ENCODE assay signal across 8 cellular contexts in the genomic region with DNA sequence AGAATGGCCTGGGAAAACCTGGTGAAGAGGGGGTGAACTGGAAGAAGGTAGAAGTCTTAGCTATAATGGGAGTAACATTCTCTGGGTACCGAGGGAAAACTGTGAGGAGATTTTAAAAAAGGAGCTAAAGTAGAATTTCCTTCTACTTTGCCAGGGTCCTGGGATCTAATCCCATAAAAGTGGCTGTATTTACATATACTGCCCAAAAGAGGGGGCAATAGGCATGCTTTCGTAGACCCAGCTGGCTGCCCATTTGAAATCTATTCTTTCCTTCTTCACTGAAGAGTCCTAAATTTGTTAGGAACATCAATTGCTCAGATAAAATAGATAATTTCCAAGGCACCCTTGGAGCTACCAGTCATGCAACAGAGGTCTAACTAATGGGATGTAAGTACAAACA.
DNase-seq lines count a peak whose midpoint lies in the region; ATAC-seq and TF ChIP-seq lines count a peak whose summit lies in the region.

No MANE protein-coding gene starts in this region.

- TF ChIP-seq CTCF in MCF 10A (IDR thresholded peaks at IDR 0.05; ENCODE audit: unreplicated experiment) (peak; percentile 50), breast epithelium (IDR thresholded peaks at IDR 0.05) (peak in 1 of 3 donors; percentile 13), epithelial cell of proximal tubule (conservative IDR thresholded peaks at IDR 0.05; ENCODE audit: low read depth, low read length) (peak; percentile 55)

- no peak overlapping the region for H3K27ac Mint-ChIP-seq in MCF 10A (ENCODE audit: low read depth, unreplicated experiment)
- H3K27ac Mint-ChIP-seq in stimulated activated naive B cell treated with anti-CD40 and anti-IgM and Interleukin-4, amounts not matched to agents 10 μg/mL and 1 μg/mL and 100 μg/mL, for 72 hours, result peak overlapping the region; percentile 2

- H3K4me1 ChIP-seq in breast epithelium, result no peaks in the 10 kb centered on the region

- CTCF ChIA-PET in MCF 10A (lab: Yijun Ruan, JAX), result interaction anchor here (0.7 to 1.4 kb wide), 6 partner anchors 12 to 1075 kb away, joined by 3 to 6 read pairs (median 4); no protein-coding TSS in a partner anchor

- intact Hi-C loops in MCF 10A (cut with micrococcal nuclease), result loop anchor here (1.0 to 10.0 kb wide), 4 partner anchors 164 to 641 kb away; a partner anchor contains a TSS
- intact Hi-C loops in breast epithelium (cut with DNase I; ENCODE audit: low total_unique reads), result no loop called here

- no peaks in the 10 kb centered on the region for H3K4me1 Mint-ChIP-seq in MCF 10A (ENCODE audit: insufficient read depth, unreplicated experiment)
- peaks cover 0 to 7% of the 10 kb centered on the region in 2 donors for H3K4me1 Mint-ChIP-seq in stimulated activated naive B cell treated with anti-CD40 and anti-IgM and Interleukin-4, amounts not matched to agents 10 μg/mL and 1 μg/mL and 100 μg/mL, for 72 hours

- H3K27me3 Mint-ChIP-seq in MCF 10A (ENCODE audit: insufficient read depth, unreplicated experiment), result no peaks in the 10 kb centered on the region
- no peaks in the 10 kb centered on the region for H3K27me3 Mint-ChIP-seq in stimulated activated naive B cell treated with anti-CD40 and anti-IgM and Interleukin-4, amounts not matched to agents 10 μg/mL and 1 μg/mL and 100 μg/mL, for 72 hours

- no peaks in the 10 kb centered on the region for H3K9me3 ChIP-seq in breast epithelium

- no TSS peak for BruUV-seq in MCF 10A (replicated peaks; lab: Mats Ljungman, UMichigan)

- no peaks in the 10 kb centered on the region for H3K9me3 Mint-ChIP-seq in MCF 10A (ENCODE audit: unreplicated experiment)
- no peaks in the 10 kb centered on the region for H3K9me3 Mint-ChIP-seq in stimulated activated naive B cell treated with anti-CD40 and anti-IgM and Interleukin-4, amounts not matched to agents 10 μg/mL and 1 μg/mL and 100 μg/mL, for 72 hours

- POLR2A ChIA-PET in MCF 10A (lab: Yijun Ruan, JAX), result interaction anchor here (0.7 kb wide), 1 partner anchor 279 kb away, joined by 4 read pairs; no protein-coding TSS in a partner anchor

- H3K4me3 ChIP-seq in breast epithelium (no peak overlapping the region), epithelial cell of proximal tubule (ENCODE audit: low read depth, low read length) (no peak overlapping the region)

- no peak for ATAC-seq in stimulated activated naive B cell treated with anti-CD40 and anti-IgM and Interleukin-4, amounts not matched to agents 10 μg/mL and 1 μg/mL and 100 μg/mL, for 72 hours (replicated peaks)

- H3K27ac ChIP-seq in breast epithelium, result no peak overlapping the region

- peaks cover 49% of the 10 kb centered on the region for H3K36me3 Mint-ChIP-seq in MCF 10A (ENCODE audit: insufficient read depth, unreplicated experiment)
- H3K36me3 Mint-ChIP-seq in stimulated activated naive B cell treated with anti-CD40 and anti-IgM and Interleukin-4, amounts not matched to agents 10 μg/mL and 1 μg/mL and 100 μg/mL, for 72 hours, result peaks cover 17 to 36% of the 10 kb centered on the region in 2 donors

- H3K27me3 ChIP-seq in breast epithelium, result no peaks in the 10 kb centered on the region

- H3K4me3 Mint-ChIP-seq in MCF 10A (ENCODE audit: unreplicated experiment), result no peak overlapping the region
- no peak overlapping the region for H3K4me3 Mint-ChIP-seq in stimulated activated naive B cell treated with anti-CD40 and anti-IgM and Interleukin-4, amounts not matched to agents 10 μg/mL and 1 μg/mL and 100 μg/mL, for 72 hours

- DNase-seq in MCF 10A (ENCODE audit: unreplicated experiment) (peak; percentile 38), breast epithelium (ENCODE audit: low spot score in 2 of 2) (no peak), NCI-H345 (lab: John Stamatoyannopoulos, UW) (peak; percentile 2), epithelial cell of proximal tubule (ENCODE audit: low read depth) (no peak), NCI-H187 treated with DMSO at 0.1 percent for 48 hours (lab: John Stamatoyannopoulos, UW) (no peak), COLO668 (lab: John Stamatoyannopoulos, UW; ENCODE audit: unreplicated experiment) (no peak), NCI-H226 (no peak)
- no peak for DNase-seq in stimulated activated naive B cell treated with anti-CD40 and anti-IgM and Interleukin-4, amounts not matched to agents 10 μg/mL and 1 μg/mL and 100 μg/mL, for 72 hours

- no peak for TF ChIP-seq POLR2A in breast epithelium (IDR thresholded peaks at IDR 0.05)

- H3K36me3 ChIP-seq in breast epithelium, result no peaks in the 10 kb centered on the region

Comparison
In these comparisons a context has a peak if more than half of its experiments do, and no peak if none do; other contexts are left out.
1. DNase-seq: peak in MCF 10A (single experiment) and NCI-H345 (single experiment); none in breast epithelium (0 of 2), epithelial cell of proximal tubule (single experiment), stimulated activated naive B cell treated with anti-CD40 and anti-IgM and Interleukin-4, amounts not matched to agents 10 μg/mL and 1 μg/mL and 100 μg/mL, for 72 hours (single experiment), NCI-H187 treated with DMSO at 0.1 percent for 48 hours (single experiment), COLO668 (single experiment) and NCI-H226 (single experiment).